ENCODE assay signal across 8 cellular contexts in the genomic region with DNA sequence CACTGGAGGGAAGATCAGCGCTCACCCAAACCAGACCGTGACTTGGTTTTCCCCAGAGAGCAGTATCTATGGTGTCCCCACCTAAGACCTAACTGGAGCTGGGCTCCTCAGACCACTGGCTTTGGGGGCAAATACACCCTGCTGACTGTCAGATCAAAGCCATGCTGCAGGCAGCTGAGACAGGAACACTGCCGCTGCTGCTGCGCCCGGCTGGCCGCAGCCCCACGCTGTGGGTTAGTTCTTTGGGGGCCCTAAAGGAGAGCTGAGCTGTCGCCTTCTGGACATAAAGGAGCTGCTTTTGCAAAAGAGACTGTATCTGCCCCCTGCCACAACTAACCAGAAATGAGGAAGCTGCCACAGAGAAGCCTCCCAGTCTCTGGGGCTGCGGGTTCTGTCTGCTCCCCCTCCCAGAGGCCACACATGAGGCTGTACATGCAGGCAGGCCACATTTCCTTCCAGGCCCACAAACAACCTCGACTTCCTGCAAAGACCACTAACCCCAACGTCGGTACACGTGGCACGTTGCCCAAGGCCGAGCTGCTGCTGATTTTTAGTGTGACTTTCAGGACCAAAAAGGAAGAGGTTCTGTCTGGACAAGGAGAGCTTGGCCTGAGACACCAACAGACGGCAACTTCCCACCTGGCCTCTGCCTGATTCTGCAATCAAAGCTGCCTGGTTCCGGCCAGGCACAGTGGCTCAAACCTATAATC. TPM values are rescaled to one million over a fixed set of nuclear protein-coding genes. Genes with fewer than 3 reads are reported as not detected.
A peak's percentile ranks its signal among the peaks of the same experiment; 100 is the strongest.
DNase-seq lines count a peak whose midpoint lies in the region; FAIRE-seq and TF ChIP-seq lines count a peak whose summit lies in the region.

No MANE protein-coding gene starts in this region.

- peak overlapping the region; percentile 31 for H3K27ac ChIP-seq in AG04450 (ENCODE audit: low read depth, low read length)

- no peak overlapping the region for H3K4me3 ChIP-seq in AG04450 (ENCODE audit: low read depth, low read length)

- FAIRE-seq in GM19239 (lab: Jason Lieb, UNC), result peak; percentile 94

- no peak for TF ChIP-seq CTCF in AG04450 (IDR thresholded peaks at IDR 0.05; ENCODE audit: low read depth, low read length)

- POLR2A ChIA-PET in AG04450 (lab: Yijun Ruan, JAX), result no interaction called here

- H3K9me3 ChIP-seq in AG04450 (ENCODE audit: control insufficient read depth, insufficient read depth, low read length), result peaks cover under 1% of the 10 kb centered on the region; the same call in 1 of the 2 replicates

- DNase-seq in AG04450 (ENCODE audit: low read depth, low spot score) (no peak), GM19239 (ENCODE audit: insufficient read length, low spot score) (peak; percentile 61), KBM-7 (peak; percentile 100), head of caudate nucleus (peak in 32 of 42 donors; percentile 32 to 89 (median 64)), NCI-H2081 (lab: John Stamatoyannopoulos, UW) (no peak), NCI-H2029 (lab: John Stamatoyannopoulos, UW) (no peak)
- DNase-seq in activated CD8-positive, alpha-beta memory T cell treated with anti-CD3 and anti-CD28 coated beads, Interleukin-2, amount 50 U/mL, for 48 hours, result peak; percentile 82
- DNase-seq in stimulated activated CD8-positive, alpha-beta memory T cell treated with anti-CD3 and anti-CD28 coated beads, Interleukin-12 subunit alpha, Interleukin-12 subunit beta, amount 100 ng/mL, for 1 hour (ENCODE audit: low read depth), result peak; percentile 47

- CTCF ChIA-PET in AG04450 (lab: Charles Lee), result interaction anchor here (0.6 to 5.0 kb wide), 3 partner anchors 7 to 75 kb away, joined by 4 to 32 read pairs (median 6); no protein-coding TSS in a partner anchor

- intact Hi-C loops in head of caudate nucleus (cut with DNase I), result no loop called here

- in situ Hi-C loops in KBM-7 (cut with MboI; ENCODE audit: low pct_unique_long_range_greater_than_20kb, low sequenced_read_pairs), result no loop called here

- H3K27me3 ChIP-seq in AG04450 (ENCODE audit: control insufficient read depth, insufficient read depth, low read length), result peaks cover 9% of the 10 kb centered on the region

RNA-seq across cellular contexts. Expression of a gene that starts 18.2 kb away (rescaled TPM):
- 64.3 and 71.2 TPM in 2 replicates for polyA plus RNA-seq in AG04450 (2011; rRNA removed)
- polyA minus RNA-seq in AG04450 (2011; rRNA and poly(A)+ RNA removed), result 94.2 and 133 TPM in 2 replicates

Comparison
In these comparisons a context has a peak if more than half of its experiments do, and no peak if none do; other contexts are left out.
1. DNase-seq: peak in GM19239 (single experiment), KBM-7 (single experiment), activated CD8-positive, alpha-beta memory T cell treated with anti-CD3 and anti-CD28 coated beads, Interleukin-2, amount 50 U/mL, for 48 hours (single experiment), head of caudate nucleus (32 of 42) and stimulated activated CD8-positive, alpha-beta memory T cell treated with anti-CD3 and anti-CD28 coated beads, Interleukin-12 subunit alpha, Interleukin-12 subunit beta, amount 100 ng/mL, for 1 hour (single experiment); none in AG04450 (single experiment), NCI-H2081 (0 of 2) and NCI-H2029 (single experiment).